ENCODE assay signal across 13 cellular contexts in genomic region chr7:11343136-11343535, GRCh38.
DNase-seq lines count a peak whose midpoint lies in the region; ATAC-seq and TF ChIP-seq lines count a peak whose summit lies in the region.
"Had no signal": no experiment of that assay in that cellular context is flagged by ENCODE, and none has a peak within 500 bp of the region (broad histone marks: within the 10 kb centered on the region; RNA-seq: fewer than 3 reads in every experiment).

No MANE protein-coding gene starts in this region.

- no peak for TF ChIP-seq CTCF in GM23338 (conservative IDR thresholded peaks at IDR 0.05; ENCODE audit: low read depth in 2 of 2)

- H4K20me1 ChIP-seq in GM23338 (replicated peaks; ENCODE audit: insufficient read depth) = no peaks in the 10 kb centered on the region
- no peaks in the 10 kb centered on the region for H4K20me1 ChIP-seq in Karpas-422 (ENCODE audit: insufficient read depth, low read depth, low read length)

- H3K27me3 Mint-ChIP-seq in GM23338 (ENCODE audit: insufficient read depth, low read depth, poor library complexity) = peaks cover 4% of the 10 kb centered on the region

- H3K27ac ChIP-seq in GM23338 (ENCODE audit: low read depth) = no peak overlapping the region
- H3K27ac ChIP-seq in Karpas-422 (ENCODE audit: low read length) = no peak overlapping the region
- H3K27ac ChIP-seq: Peyer's patch had no signal

- peak; percentile 34 for DNase-seq in GM23338 (ENCODE audit: low spot score)
- no peak for DNase-seq in Karpas-422
- DNase-seq in kidney glomerular epithelial cell (lab: John Stamatoyannopoulos, UW) = peak; percentile 30
- DNase-seq in stimulated activated CD4-positive, alpha-beta T cell treated with anti-CD3 and anti-CD28 coated beads, Interleukin-2, amount 100 ng/mL, for 48 hours = no peak
- no peak for DNase-seq in COR-L47 (lab: John Stamatoyannopoulos, UW)
- DNase-seq in T-helper 9 cell = no peak
- no peak for DNase-seq in occipital lobe (lab: John Stamatoyannopoulos, UW)
- DNase-seq: Peyer's patch, Right ventricle myocardium superior had no signal

- H3K36me3 ChIP-seq in GM23338 (ENCODE audit: insufficient read depth) (no peaks in the 10 kb centered on the region), Karpas-422 (ENCODE audit: insufficient read depth, low read length) (no peaks in the 10 kb centered on the region)
- H3K36me3 ChIP-seq: Peyer's patch had no signal

- H3K4me1 ChIP-seq in GM23338 (ENCODE audit: insufficient read depth) (0 out of 2 replicates have a peak, but pooled peaks cover 5% of the 10 kb centered on the region), Karpas-422 (ENCODE audit: low read length) (peaks cover 44% of the 10 kb centered on the region)
- H3K4me1 ChIP-seq: Peyer's patch had no signal

- no peaks in the 10 kb centered on the region; the same call in 2 of the 3 replicates for H3K9me3 Mint-ChIP-seq in GM23338
- H3K9me3 Mint-ChIP-seq: CD14-positive monocyte had no signal

- no peaks in the 10 kb centered on the region for H3K36me3 Mint-ChIP-seq in GM23338 (ENCODE audit: low read depth)
- H3K36me3 Mint-ChIP-seq: CD14-positive monocyte had no signal

- no peaks in the 10 kb centered on the region for H3F3A ChIP-seq in GM23338 (replicated peaks; ENCODE audit: low read depth)

- no peak overlapping the region for H3K4me3 ChIP-seq in GM23338
- no peak overlapping the region for H3K4me3 ChIP-seq in Karpas-422 (ENCODE audit: low read length)
- H3K4me3 ChIP-seq: Peyer's patch had no signal

- no peak overlapping the region for H3K4me2 ChIP-seq in GM23338
- peak overlapping the region; percentile 50 for H3K4me2 ChIP-seq in Karpas-422 (ENCODE audit: low read depth, low read length, poor library complexity, severe bottlenecking)

- H3K9me2 ChIP-seq in GM23338 (ENCODE audit: insufficient read depth) = no peaks in the 10 kb centered on the region
- H3K9me2 ChIP-seq in Karpas-422 (replicated peaks; ENCODE audit: insufficient read depth, low read length) = no peaks in the 10 kb centered on the region
- H3K9me2 ChIP-seq: SK-N-SH had no signal

- peak; percentile 54 for ATAC-seq in GM19351 (IDR thresholded peaks at IDR 0.05; ENCODE audit: unreplicated experiment)
- ATAC-seq in GM23338 = no peak
- ATAC-seq: HepG2 had no signal

- H3K27me3 ChIP-seq in GM23338 (ENCODE audit: insufficient read depth) = no peaks in the 10 kb centered on the region
- no peaks in the 10 kb centered on the region for H3K27me3 ChIP-seq in Karpas-422 (ENCODE audit: low read length)
- H3K27me3 ChIP-seq: Peyer's patch had no signal

- H3K79me2 ChIP-seq in GM23338 (replicated peaks; ENCODE audit: insufficient read depth) (no peaks in the 10 kb centered on the region), Karpas-422 (ENCODE audit: low read length) (no peaks in the 10 kb centered on the region)

- no peaks in the 10 kb centered on the region for H3K9me3 ChIP-seq in Karpas-422 (ENCODE audit: low read length)
- H3K9me3 ChIP-seq: Peyer's patch, SK-N-SH had no signal

- no peak overlapping the region for H3K27ac Mint-ChIP-seq in GM23338
- H3K27ac Mint-ChIP-seq: CD14-positive monocyte had no signal

- H3K4me1 Mint-ChIP-seq in GM23338 = peaks cover 21% of the 10 kb centered on the region

- peak overlapping the region; percentile 6; the same call in 1 of the 2 replicates for H2AFZ ChIP-seq in GM23338
- no peak overlapping the region for H2AFZ ChIP-seq in Karpas-422 (ENCODE audit: low read length)

- H3K4me3 Mint-ChIP-seq in GM23338 = no peak overlapping the region
- H3K4me3 Mint-ChIP-seq: CD14-positive monocyte had no signal

- H3K9ac ChIP-seq in Karpas-422 (ENCODE audit: low read length) = no peak overlapping the region
- H3K9ac ChIP-seq: SK-N-SH had no signal

TF ChIP-seq in GM23338, 12 proteins besides CTCF, POLR2A, EP300 and RAD21:
- TF ChIP-seq EZH2 (IDR thresholded peaks at IDR 0.05; ENCODE audit: low read depth, unreplicated experiment) = no peak

Comparison
In these comparisons a context has a peak if more than half of its experiments do, and no peak if none do; other contexts are left out.
1. DNase-seq: peak in GM23338 (single experiment) and kidney glomerular epithelial cell (single experiment); none in Karpas-422 (single experiment), stimulated activated CD4-positive, alpha-beta T cell treated with anti-CD3 and anti-CD28 coated beads, Interleukin-2, amount 100 ng/mL, for 48 hours (0 of 2), COR-L47 (single experiment), T-helper 9 cell (single experiment) and occipital lobe (single experiment).